10 cellular contexts compared by ENCODE assay signal in genomic region chr7:9869566-9869965, GRCh38.
"Had no signal": no experiment of that assay in that cellular context is flagged by ENCODE, and none has a peak within 500 bp of the region (broad histone marks: within the 10 kb centered on the region; RNA-seq: fewer than 3 reads in every experiment).

No MANE protein-coding gene starts in this region.

- H3K4me3 ChIP-seq: GM23248, HAP-1, K562 had no signal

- H3K9ac ChIP-seq: GM23248 had no signal

- H3K4me1 ChIP-seq: HAP-1 had no signal

- FAIRE-seq: K562 had no signal

- H3K36me3 ChIP-seq: HAP-1 had no signal

- ATAC-seq: HCT116, K562 had no signal

- DNase-seq: GM23248, GOT3, H7, HFFc6, IMR-90, KG1 had no signal

- H2AFZ ChIP-seq: GM23248 had no signal

- H3K27ac ChIP-seq: GM23248, HL-60 had no signal

- H3K9me3 ChIP-seq: HAP-1 had no signal
